Comparison of ENCODE assay signal across 9 cellular contexts in genomic region chr1:23376890-23377811, GRCh38. TPM values are rescaled to one million over a fixed set of nuclear protein-coding genes. Genes with fewer than 3 reads are reported as not detected.
DNase-seq lines count a peak whose midpoint lies in the region; ATAC-seq, FAIRE-seq and TF ChIP-seq lines count a peak whose summit lies in the region.
"Had no signal": no experiment of that assay in that cellular context is flagged by ENCODE, and none has a peak within 500 bp of the region (broad histone marks: within the 10 kb centered on the region; RNA-seq: fewer than 3 reads in every experiment).

No MANE protein-coding gene starts in this region.

- H3K18ac ChIP-seq in trophoblast cell (ENCODE audit: low read length), result no peak overlapping the region

- no peak for FAIRE-seq in GM12892 (lab: Jason Lieb, UNC)
- FAIRE-seq: endometrium had no signal

- H3K27me3 ChIP-seq in esophagus squamous epithelium (no peaks in the 10 kb centered on the region), trophoblast cell (ENCODE audit: insufficient read depth, low read length) (no peaks in the 10 kb centered on the region)

- H3K14ac ChIP-seq in trophoblast cell (ENCODE audit: low read length), result no peak overlapping the region

- peak overlapping the region; percentile 71 to 87 (median 86) for H3K27ac ChIP-seq in esophagus squamous epithelium
- H3K27ac ChIP-seq in trophoblast cell (ENCODE audit: low read depth, low read length), result peak overlapping the region; percentile 36

- no peak for TF ChIP-seq CTCF in esophagus squamous epithelium (IDR thresholded peaks at IDR 0.05)

- no peak overlapping the region for H3K4ac ChIP-seq in trophoblast cell (ENCODE audit: low read depth, low read length)

- peaks cover 3 to 67% (median 17%) of the 10 kb centered on the region in 3 donors for H3K4me1 ChIP-seq in esophagus squamous epithelium
- H3K4me1 ChIP-seq in trophoblast cell (ENCODE audit: control insufficient read depth in 1 of 2, insufficient read depth in 2 of 2, low read length in 2 of 2), result peaks cover 0 to 6% of the 10 kb centered on the region in 2 experiments

- H3K79me2 ChIP-seq in trophoblast cell (ENCODE audit: control insufficient read depth, insufficient read depth, low read length, poor library complexity), result no peaks in the 10 kb centered on the region

- no peak overlapping the region for H2AK5ac ChIP-seq in trophoblast cell (ENCODE audit: low read length)

- H3K4me2 ChIP-seq in trophoblast cell (ENCODE audit: low read length), result no peak overlapping the region

- no peak overlapping the region for H2BK5ac ChIP-seq in trophoblast cell (ENCODE audit: low read depth, low read length, poor library complexity)

- no peak overlapping the region for H4K8ac ChIP-seq in trophoblast cell (ENCODE audit: low read depth, low read length)

- H4K12ac ChIP-seq in trophoblast cell (ENCODE audit: low read depth, low read length), result no peak overlapping the region

- no peak overlapping the region for H3K9ac ChIP-seq in trophoblast cell (ENCODE audit: low read length)

- ATAC-seq in HG02759 (IDR thresholded peaks at IDR 0.05; ENCODE audit: unreplicated experiment) (no peak), HG03039 (IDR thresholded peaks at IDR 0.05; ENCODE audit: unreplicated experiment) (no peak)

- intact Hi-C loops in esophagus squamous epithelium (cut with DNase I), result no loop called here

- H4K91ac ChIP-seq in trophoblast cell (ENCODE audit: low read depth, low read length), result peak overlapping the region; percentile 23

- H3K9me3 ChIP-seq in esophagus squamous epithelium (no peaks in the 10 kb centered on the region), trophoblast cell (ENCODE audit: insufficient read depth, low read depth, low read length) (no peaks in the 10 kb centered on the region)

- H2AFZ ChIP-seq in trophoblast cell (ENCODE audit: insufficient read depth, low read length, poor library complexity), result no peak overlapping the region

- H2BK12ac ChIP-seq in trophoblast cell (ENCODE audit: low read length), result no peak overlapping the region

- TF ChIP-seq POLR2A in esophagus squamous epithelium (IDR thresholded peaks at IDR 0.05) (no peak), GM12892 (IDR thresholded peaks at IDR 0.05; ENCODE audit: low read depth, low read length) (no peak)

- WGBS in esophagus squamous epithelium, 2 donors, result 33 to 35% methylated on average over 18 to 19 of the region's 19 CpGs
- WGBS in trophoblast cell (ENCODE audit: extremely low coverage, insufficient coverage, insufficient read length), result no CpG with 5 or more reads among the region's 19 CpGs

- H3K4me3 ChIP-seq in esophagus squamous epithelium, result no peak overlapping the region
- H3K4me3 ChIP-seq in trophoblast cell (ENCODE audit: low read depth, low read length), result no peak overlapping the region

- peaks cover 0 to 17% (median 0%) of the 10 kb centered on the region in 3 donors for H3K36me3 ChIP-seq in esophagus squamous epithelium
- no peaks in the 10 kb centered on the region for H3K36me3 ChIP-seq in trophoblast cell (ENCODE audit: control insufficient read depth in 1 of 2, insufficient read depth in 2 of 2, low read length in 2 of 2)

- peak overlapping the region; percentile 6 for H3K23ac ChIP-seq in trophoblast cell (ENCODE audit: low read length)

- H2BK120ac ChIP-seq in trophoblast cell (ENCODE audit: insufficient read depth, low read length, poor library complexity), result no peak overlapping the region

- DNase-seq in COLO829 (ENCODE audit: low spot score) (peak; percentile 86), NCI-H69 (lab: John Stamatoyannopoulos, UW) (peak; percentile 80), esophagus squamous epithelium (lab: John Stamatoyannopoulos, UW) (no peak), trophoblast cell (peak; percentile 77 to 82), GM12892 (ENCODE audit: insufficient read length) (no peak)
- DNase-seq in activated T-cell treated with anti-CD3 and anti-CD28 coated beads, Interleukin-2, amount 50 U/mL, for 48 hours, result no peak

- H3K79me1 ChIP-seq in trophoblast cell (ENCODE audit: low read length), result peaks cover 4% of the 10 kb centered on the region

RNA-seq across cellular contexts. Expression of gene ZNF436, which starts 7.5 kb away (rescaled TPM):
- total RNA-seq in esophagus squamous epithelium, result 10 to 100 TPM; 14.9 to 33.6 (median 24.8) TPM
- polyA plus RNA-seq in trophoblast cell (2013), result 11.8 and 11.9 TPM in 2 replicates
- polyA plus RNA-seq in GM12892 (2012; ENCODE audit: missing spikeins), result 2.3 TPM

RNA-seq across cellular contexts. Expression of gene HNRNPR, which starts 33.1 kb away (rescaled TPM):
- total RNA-seq in esophagus squamous epithelium, result 10 to 100 TPM; 60.9 to 90.2 (median 76.8) TPM
- polyA plus RNA-seq in trophoblast cell (2013), result 169 and 175 TPM in 2 replicates
- 129 TPM for polyA plus RNA-seq in GM12892 (2012; ENCODE audit: missing spikeins)

RNA-seq across cellular contexts. Expression of gene TCEA3, which starts 47.4 kb away (rescaled TPM):
- 10 to 100 TPM in 3 of 4 donors, 1 to 10 TPM in 1; 9.1 to 30.7 (median 25.1) TPM for total RNA-seq in esophagus squamous epithelium
- 0.56 and 0.59 TPM in 2 replicates for polyA plus RNA-seq in trophoblast cell (2013)
- polyA plus RNA-seq in GM12892 (2012; ENCODE audit: missing spikeins), result not detected

Comparison
In these comparisons a context has a peak if more than half of its experiments do, and no peak if none do; other contexts are left out.
1. DNase-seq: peak in COLO829 (single experiment), NCI-H69 (single experiment) and trophoblast cell (2 of 2); none in esophagus squamous epithelium (single experiment), activated T-cell treated with anti-CD3 and anti-CD28 coated beads, Interleukin-2, amount 50 U/mL, for 48 hours (0 of 2) and GM12892 (single experiment).